Comparison of ENCODE assay signal across 5 cellular contexts in genomic region chr7:132879579-132879978, GRCh38.
"Had no signal": no experiment of that assay in that cellular context is flagged by ENCODE, and none has a peak within 500 bp of the region (broad histone marks: within the 10 kb centered on the region; RNA-seq: fewer than 3 reads in every experiment).

No MANE protein-coding gene starts in this region.

- H3K4me3 ChIP-seq: GM12878 had no signal

- DNase-seq: GDM1, GF-D8 had no signal

- ATAC-seq: GM12878 had no signal

- FAIRE-seq: GM12878, GM12891, GM12892 had no signal
